ENCODE assay signal across 15 cellular contexts in the genomic region with DNA sequence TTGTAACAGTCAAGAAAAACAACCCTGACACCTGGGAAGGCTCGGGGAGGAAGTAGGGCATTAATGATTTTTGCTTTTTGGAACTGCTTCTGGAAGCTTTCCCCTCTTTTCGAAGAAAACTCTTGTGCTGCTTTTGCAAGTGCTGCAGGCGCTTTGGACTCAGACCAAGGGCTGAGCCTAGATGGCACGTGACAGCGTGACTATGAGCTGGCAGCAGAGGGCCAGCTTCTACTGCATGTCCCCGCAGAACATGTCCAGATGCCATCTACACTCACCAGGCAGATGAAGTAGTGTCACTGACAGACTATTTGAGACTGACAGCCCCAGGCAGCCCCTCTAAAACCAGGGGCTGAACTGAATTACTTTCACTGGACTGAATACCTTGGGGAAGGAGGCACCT. TPM values are rescaled to one million over a fixed set of nuclear protein-coding genes. Genes with fewer than 3 reads are reported as not detected.
A peak's percentile ranks its signal among the peaks of the same experiment; 100 is the strongest.
DNase-seq lines count a peak whose midpoint lies in the region; ATAC-seq and TF ChIP-seq lines count a peak whose summit lies in the region.
"Had no signal": no experiment of that assay in that cellular context is flagged by ENCODE, and none has a peak within 500 bp of the region (broad histone marks: within the 10 kb centered on the region; RNA-seq: fewer than 3 reads in every experiment).

No MANE protein-coding gene starts in this region.

- H3K27ac Mint-ChIP-seq in Calu3 (ENCODE audit: unreplicated experiment) (no peak overlapping the region), GM23338 (no peak overlapping the region)
- no peak overlapping the region for H3K27ac Mint-ChIP-seq in activated CD8-positive, alpha-beta memory T cell treated with anti-CD3 and anti-CD28 coated beads, Interleukin-2, amount 10 ng/mL, durations not matched to agents 7 days and 5 days
- H3K27ac Mint-ChIP-seq: CD4-positive, alpha-beta memory T cell had no signal

- no peaks in the 10 kb centered on the region for H3K9me2 ChIP-seq in GM23338 (ENCODE audit: insufficient read depth)

- TF ChIP-seq CTCF in Calu3 (IDR thresholded peaks at IDR 0.05; ENCODE audit: unreplicated experiment) (no peak), foreskin fibroblast (IDR thresholded peaks at IDR 0.05; ENCODE audit: low read depth, low read length) (no peak), GM23338 (conservative IDR thresholded peaks at IDR 0.05; ENCODE audit: low read depth in 2 of 2) (no peak)

- H3K4me3 Mint-ChIP-seq in Calu3 (ENCODE audit: low read depth, unreplicated experiment) (no peak overlapping the region), GM23338 (no peak overlapping the region)
- no peak overlapping the region for H3K4me3 Mint-ChIP-seq in activated CD8-positive, alpha-beta memory T cell treated with anti-CD3 and anti-CD28 coated beads, Interleukin-2, amount 10 ng/mL, durations not matched to agents 7 days and 5 days
- H3K4me3 Mint-ChIP-seq: CD4-positive, alpha-beta memory T cell had no signal

- CTCF ChIA-PET in Calu3 (lab: Charles Lee): no interaction called here
- CTCF ChIA-PET in activated CD8-positive, alpha-beta memory T cell treated with anti-CD3 and anti-CD28 coated beads, Interleukin-2, amount 10 ng/mL, durations not matched to agents 7 days and 5 days (lab: Charles Lee): no interaction called here

- H3K79me2 ChIP-seq in GM23338 (replicated peaks; ENCODE audit: insufficient read depth): no peaks in the 10 kb centered on the region

- no peak overlapping the region for H3K27ac ChIP-seq in GM23338 (ENCODE audit: low read depth)

- H3K36me3 Mint-ChIP-seq in Calu3 (ENCODE audit: insufficient read depth, unreplicated experiment): no peaks in the 10 kb centered on the region
- no peaks in the 10 kb centered on the region for H3K36me3 Mint-ChIP-seq in activated CD8-positive, alpha-beta memory T cell treated with anti-CD3 and anti-CD28 coated beads, Interleukin-2, amount 10 ng/mL, durations not matched to agents 7 days and 5 days
- H3K36me3 Mint-ChIP-seq in GM23338 (ENCODE audit: low read depth): no peaks in the 10 kb centered on the region
- H3K36me3 Mint-ChIP-seq: CD4-positive, alpha-beta memory T cell had no signal

- no TSS peak for BruUV-seq in Calu3 (replicated peaks; lab: Mats Ljungman, UMichigan)

- H3K27me3 Mint-ChIP-seq in Calu3 (ENCODE audit: unreplicated experiment): no peaks in the 10 kb centered on the region
- peaks cover 2% of the 10 kb centered on the region for H3K27me3 Mint-ChIP-seq in activated CD8-positive, alpha-beta memory T cell treated with anti-CD3 and anti-CD28 coated beads, Interleukin-2, amount 10 ng/mL, durations not matched to agents 7 days and 5 days
- H3K27me3 Mint-ChIP-seq in GM23338 (ENCODE audit: insufficient read depth, low read depth, poor library complexity): peaks cover 12% of the 10 kb centered on the region

- intact Hi-C loops in Calu3 (cut with micrococcal nuclease; ENCODE audit: unreplicated experiment): no loop called here

- no peak for ATAC-seq in activated CD8-positive, alpha-beta memory T cell treated with anti-CD3 and anti-CD28 coated beads, Interleukin-2, amount 10 ng/mL, durations not matched to agents 7 days and 5 days
- ATAC-seq in GM23338 (no peak; the same call in 2 of the 3 replicates), GM21825 (IDR thresholded peaks at IDR 0.05; ENCODE audit: unreplicated experiment) (no peak)

- 0 out of 2 replicates have a peak, but pooled peaks cover 7% of the 10 kb centered on the region for H3K4me1 ChIP-seq in GM23338 (ENCODE audit: insufficient read depth)

- no peaks in the 10 kb centered on the region for H3K36me3 ChIP-seq in GM23338 (ENCODE audit: insufficient read depth)

- H3F3A ChIP-seq in GM23338 (replicated peaks; ENCODE audit: low read depth): no peaks in the 10 kb centered on the region

- H3K4me2 ChIP-seq in GM23338: no peak overlapping the region

- H3K4me1 Mint-ChIP-seq in Calu3 (ENCODE audit: low read depth, unreplicated experiment) (no peaks in the 10 kb centered on the region), GM23338 (peaks cover 28% of the 10 kb centered on the region)
- no peaks in the 10 kb centered on the region for H3K4me1 Mint-ChIP-seq in activated CD8-positive, alpha-beta memory T cell treated with anti-CD3 and anti-CD28 coated beads, Interleukin-2, amount 10 ng/mL, durations not matched to agents 7 days and 5 days
- H3K4me1 Mint-ChIP-seq: CD4-positive, alpha-beta memory T cell had no signal

- H3K9me3 Mint-ChIP-seq in Calu3 (ENCODE audit: low read depth, unreplicated experiment) (no peaks in the 10 kb centered on the region), GM23338 (no peaks in the 10 kb centered on the region)
- no peaks in the 10 kb centered on the region for H3K9me3 Mint-ChIP-seq in activated CD8-positive, alpha-beta memory T cell treated with anti-CD3 and anti-CD28 coated beads, Interleukin-2, amount 10 ng/mL, durations not matched to agents 7 days and 5 days (ENCODE audit: low read depth)
- H3K9me3 Mint-ChIP-seq: CD4-positive, alpha-beta memory T cell had no signal

- H3K4me3 ChIP-seq in foreskin fibroblast (ENCODE audit: low read depth in 1 of 2, low read length in 2 of 2) (no peak overlapping the region), GM23338 (no peak overlapping the region)

- peak; percentile 16 for DNase-seq in Calu3
- DNase-seq in SHP77 (lab: John Stamatoyannopoulos, UW): peak; percentile 52 to 79
- DNase-seq in foreskin fibroblast: peak; percentile 56 to 88
- DNase-seq in pons (ENCODE audit: low spot score): peak; percentile 16
- no peak for DNase-seq in activated CD8-positive, alpha-beta memory T cell treated with anti-CD3 and anti-CD28 coated beads, Interleukin-2, amount 10 ng/mL, durations not matched to agents 7 days and 5 days
- DNase-seq in stimulated activated naive CD4-positive, alpha-beta T cell (lab: John Stamatoyannopoulos, UW): no peak
- no peak for DNase-seq in GM23338 (ENCODE audit: low spot score)
- DNase-seq: activated naive CD4-positive, alpha-beta T cell treated with anti-CD3 and anti-CD28 coated beads, Interleukin-2, amount 50 U/mL, for 16 hours; CD4-positive, alpha-beta memory T cell; NCI-H1092 treated with DMSO at 0.1 percent for 48 hours; NCI-H774 had no signal

- H2AFZ ChIP-seq in GM23338: no peak overlapping the region

- peaks cover 20% of the 10 kb centered on the region for H3K27me3 ChIP-seq in GM23338 (ENCODE audit: insufficient read depth)

- no peaks in the 10 kb centered on the region for H4K20me1 ChIP-seq in GM23338 (replicated peaks; ENCODE audit: insufficient read depth)

TF ChIP-seq in GM23338, 12 proteins besides CTCF, POLR2A, EP300 and RAD21 (continues in another document):
- TF ChIP-seq, protein P1, sequence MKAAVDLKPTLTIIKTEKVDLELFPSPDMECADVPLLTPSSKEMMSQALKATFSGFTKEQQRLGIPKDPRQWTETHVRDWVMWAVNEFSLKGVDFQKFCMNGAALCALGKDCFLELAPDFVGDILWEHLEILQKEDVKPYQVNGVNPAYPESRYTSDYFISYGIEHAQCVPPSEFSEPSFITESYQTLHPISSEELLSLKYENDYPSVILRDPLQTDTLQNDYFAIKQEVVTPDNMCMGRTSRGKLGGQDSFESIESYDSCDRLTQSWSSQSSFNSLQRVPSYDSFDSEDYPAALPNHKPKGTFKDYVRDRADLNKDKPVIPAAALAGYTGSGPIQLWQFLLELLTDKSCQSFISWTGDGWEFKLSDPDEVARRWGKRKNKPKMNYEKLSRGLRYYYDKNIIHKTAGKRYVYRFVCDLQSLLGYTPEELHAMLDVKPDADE (IDR thresholded peaks at IDR 0.05): no peak
- TF ChIP-seq EZH2phosphoT487 (IDR thresholded peaks at IDR 0.05; ENCODE audit: unreplicated experiment) (no peak), STAT1 (IDR thresholded peaks at IDR 0.05; ENCODE audit: unreplicated experiment) (no peak), POLR2AphosphoS5 (IDR thresholded peaks at IDR 0.05; ENCODE audit: low read depth) (no peak), EZH2 (IDR thresholded peaks at IDR 0.05; ENCODE audit: low read depth, unreplicated experiment) (no peak)

RNA-seq across cellular contexts. Expression of a gene that starts 6.2 kb away (rescaled TPM):
- not detected in 2 replicates for total RNA-seq in Calu3 (2022)
- not detected for total RNA-seq in activated CD8-positive, alpha-beta memory T cell treated with anti-CD3 and anti-CD28 coated beads, Interleukin-2, amount 10 ng/mL, durations not matched to agents 7 days and 5 days
- total RNA-seq in GM23338 (2014; rRNA removed; shearing (Covaris generic)): 0.16 and 0.45 TPM in 2 replicates
- polyA plus RNA-seq in GM23338 (2016; fragmentation: Nextera tagmentation; extraction: Ambion mirVana): 0.26 and 0.63 TPM in 2 replicates
- total RNA-seq: CD4-positive, alpha-beta memory T cell; mesenteric fat pad; ureter had no signal
- polyA plus RNA-seq: CD4-positive, alpha-beta memory T cell had no signal

RNA-seq across cellular contexts. Expression of a gene that starts 56.0 kb away (rescaled TPM):
- total RNA-seq in Calu3 (2022): not detected in 2 replicates
- total RNA-seq in activated CD8-positive, alpha-beta memory T cell treated with anti-CD3 and anti-CD28 coated beads, Interleukin-2, amount 10 ng/mL, durations not matched to agents 7 days and 5 days: not detected
- total RNA-seq in GM23338 (2014; rRNA removed; shearing (Covaris generic)): not detected in 2 replicates
- polyA plus RNA-seq in GM23338 (2016; fragmentation: Nextera tagmentation; extraction: Ambion mirVana): 0.15 TPM in 1 of 2 replicates, not detected in the other
- total RNA-seq: CD4-positive, alpha-beta memory T cell; glomerular endothelial cell; mesenteric fat pad; ureter had no signal
- polyA plus RNA-seq: CD4-positive, alpha-beta memory T cell had no signal

Comparison
In these comparisons a context has a peak if more than half of its experiments do, and no peak if none do; other contexts are left out.
1. DNase-seq: peak in Calu3 (single experiment), SHP77 (2 of 2), foreskin fibroblast (2 of 2) and pons (single experiment); none in activated CD8-positive, alpha-beta memory T cell treated with anti-CD3 and anti-CD28 coated beads, Interleukin-2, amount 10 ng/mL, durations not matched to agents 7 days and 5 days (single experiment), stimulated activated naive CD4-positive, alpha-beta T cell (0 of 6) and GM23338 (single experiment).